In the genomic region with DNA sequence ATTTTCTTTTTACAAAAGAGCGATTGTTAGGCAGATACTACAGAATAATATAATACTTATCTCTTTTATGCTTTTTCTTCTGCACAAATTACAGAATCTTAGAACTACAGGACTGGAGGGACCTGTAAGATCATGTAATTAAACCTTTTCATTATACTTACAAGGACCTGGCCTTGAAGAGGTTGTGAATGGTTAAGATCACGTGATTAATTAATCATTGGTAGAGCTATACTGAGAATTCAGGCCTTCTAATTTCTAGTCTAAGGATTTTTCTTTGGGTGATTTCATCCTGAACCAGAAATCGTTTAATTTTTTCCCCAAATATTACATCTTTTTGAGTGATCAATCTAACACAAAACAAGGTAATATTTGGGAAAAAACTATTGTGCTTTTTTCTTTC, we compare ENCODE assay signal across 31 cellular contexts.
"Had no signal": no experiment of that assay in that cellular context is flagged by ENCODE, and none has a peak within 500 bp of the region (broad histone marks: within the 10 kb centered on the region; RNA-seq: fewer than 3 reads in every experiment).

No MANE protein-coding gene starts in this region.

- H3K27me3 Mint-ChIP-seq: dendritic cell treated with granulocyte-macrophage colony-stimulating factor and Interleukin-4, amounts not matched to agents 40 ng/mL and 50 ng/mL, for 4 days; memory B cell had no signal

- H3K36me3 Mint-ChIP-seq: immature natural killer cell; memory B cell; mesothelial cell of epicardium; naive thymus-derived CD4-positive, alpha-beta T cell; neural progenitor cell; stimulated activated effector memory CD8-positive, alpha-beta T cell treated with anti-CD3 and anti-CD28 coated beads, Interleukin-12 subunit alpha, Interleukin-12 subunit beta, amount 100 ng/mL, for 72 hours had no signal

- DNase-seq: colonic mucosa; effector CD8-positive, alpha-beta T cell; endodermal cell; foreskin keratinocyte; glutamatergic neuron; heart right ventricle; hypothalamus; immature natural killer cell; islet precursor cell; kidney glomerular epithelial cell; left colon; naive thymus-derived CD4-positive, alpha-beta T cell; right cardiac atrium; sigmoid colon; stimulated activated CD4-positive, alpha-beta T cell treated with anti-CD3 and anti-CD28 coated beads, Interleukin-2, amount 100 ng/mL, for 24 hours; stimulated activated CD4-positive, alpha-beta T cell treated with anti-CD3 and anti-CD28 coated beads, Interleukin-4, amount 100 ng/mL, for 24 hours; stimulated activated naive CD4-positive, alpha-beta T cell treated with Interleukin-2 at 50 U/mL for 16 hours; stomach; thyroid gland; trophoblast cell had no signal

- H3K27ac ChIP-seq: colonic mucosa, epithelial cell of prostate, foreskin keratinocyte, heart right ventricle, neural progenitor cell, prostate gland, sigmoid colon, stomach, thyroid gland, vagina had no signal

- H3K27me3 ChIP-seq: colonic mucosa, foreskin keratinocyte, heart right ventricle, neural progenitor cell, sigmoid colon, stomach, thyroid gland, vagina had no signal

- H3K9ac ChIP-seq: neural progenitor cell had no signal

- H3K36me3 ChIP-seq: colonic mucosa, heart right ventricle, neural progenitor cell, prostate gland, sigmoid colon, stomach, thyroid gland, vagina had no signal

- H3K4me3 Mint-ChIP-seq: dendritic cell treated with granulocyte-macrophage colony-stimulating factor and Interleukin-4, amounts not matched to agents 40 ng/mL and 50 ng/mL, for 4 days; endodermal cell; immature natural killer cell; memory B cell; mesothelial cell of epicardium; naive thymus-derived CD4-positive, alpha-beta T cell; nephron; neural progenitor cell; stimulated activated effector memory CD8-positive, alpha-beta T cell treated with anti-CD3 and anti-CD28 coated beads, Interleukin-12 subunit alpha, Interleukin-12 subunit beta, amount 100 ng/mL, for 72 hours had no signal

- H3K4me1 Mint-ChIP-seq: immature natural killer cell; memory B cell; mesothelial cell of epicardium; naive thymus-derived CD4-positive, alpha-beta T cell; nephron; neural progenitor cell; stimulated activated effector memory CD8-positive, alpha-beta T cell treated with anti-CD3 and anti-CD28 coated beads, Interleukin-12 subunit alpha, Interleukin-12 subunit beta, amount 100 ng/mL, for 72 hours had no signal

- H3K4me2 ChIP-seq: neural progenitor cell had no signal

- H3K4me1 ChIP-seq: colonic mucosa, foreskin keratinocyte, neural progenitor cell, prostate gland, sigmoid colon, thyroid gland, vagina had no signal

- ATAC-seq: esophagus mucosa; foreskin keratinocyte; heart right ventricle; left colon; naive thymus-derived CD4-positive, alpha-beta T cell; right cardiac atrium; stimulated activated effector memory CD8-positive, alpha-beta T cell treated with anti-CD3 and anti-CD28 coated beads, Interleukin-12 subunit alpha, Interleukin-12 subunit beta, amount 100 ng/mL, for 72 hours had no signal

- H3K9me3 ChIP-seq: colonic mucosa, heart right ventricle, prostate gland, sigmoid colon, stomach, thyroid gland, vagina had no signal

- H3K27ac Mint-ChIP-seq: dendritic cell treated with granulocyte-macrophage colony-stimulating factor and Interleukin-4, amounts not matched to agents 40 ng/mL and 50 ng/mL, for 4 days; endodermal cell; immature natural killer cell; memory B cell; mesothelial cell of epicardium; naive thymus-derived CD4-positive, alpha-beta T cell; nephron; neural progenitor cell; stimulated activated effector memory CD8-positive, alpha-beta T cell treated with anti-CD3 and anti-CD28 coated beads, Interleukin-12 subunit alpha, Interleukin-12 subunit beta, amount 100 ng/mL, for 72 hours had no signal

- H2AFZ ChIP-seq: neural progenitor cell had no signal

- H3K9me3 Mint-ChIP-seq: dendritic cell treated with granulocyte-macrophage colony-stimulating factor and Interleukin-4, amounts not matched to agents 40 ng/mL and 50 ng/mL, for 4 days; endodermal cell; memory B cell; mesothelial cell of epicardium; nephron; neural progenitor cell; stimulated activated effector memory CD8-positive, alpha-beta T cell treated with anti-CD3 and anti-CD28 coated beads, Interleukin-12 subunit alpha, Interleukin-12 subunit beta, amount 100 ng/mL, for 72 hours had no signal

- H3K4me3 ChIP-seq: colonic mucosa, heart right ventricle, lung, neural progenitor cell, prostate gland, sigmoid colon, stomach, thyroid gland, vagina had no signal
